In the genomic region with DNA sequence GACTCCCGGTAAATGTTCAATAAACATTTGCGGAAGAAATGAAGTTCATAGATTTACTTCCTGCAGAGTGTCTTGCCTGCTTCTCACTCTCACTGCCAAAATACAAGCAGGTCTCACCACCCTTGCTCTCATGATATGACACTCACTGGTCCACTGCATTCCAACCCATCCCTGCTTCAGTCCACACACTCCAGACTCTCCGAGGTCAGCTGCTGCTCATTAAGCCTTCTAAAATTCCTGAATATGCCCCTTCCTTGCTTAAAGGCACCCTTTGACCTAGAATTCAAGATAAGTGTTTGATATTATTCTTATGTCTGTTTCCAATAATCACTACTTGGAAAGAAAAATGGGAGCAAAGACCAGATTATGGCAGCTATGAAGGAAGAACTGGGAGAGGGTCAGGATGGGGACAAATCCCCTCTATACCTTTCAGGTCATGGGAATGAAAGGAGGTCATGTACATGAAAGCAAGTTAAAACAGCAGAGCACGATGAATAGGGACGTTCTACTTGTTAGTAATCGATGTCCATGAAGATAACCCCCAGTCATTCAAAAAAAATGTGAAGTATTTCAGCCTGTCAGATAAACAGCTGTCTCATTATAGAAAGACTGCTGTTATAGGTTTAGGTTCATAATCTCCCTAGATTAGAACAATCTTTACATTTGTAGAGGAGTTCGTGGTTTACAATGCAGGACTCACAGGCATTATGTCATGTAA, we compare ENCODE assay signal across 16 cellular contexts. TPM values are rescaled to one million over a fixed set of nuclear protein-coding genes. Genes with fewer than 3 reads are reported as not detected.
DNase-seq lines count a peak whose midpoint lies in the region; ATAC-seq and TF ChIP-seq lines count a peak whose summit lies in the region.
"Had no signal": no experiment of that assay in that cellular context is flagged by ENCODE, and none has a peak within 500 bp of the region (broad histone marks: within the 10 kb centered on the region; RNA-seq: fewer than 3 reads in every experiment).

No MANE protein-coding gene starts in this region.

- H3K36me3 ChIP-seq in RWPE2 (ENCODE audit: low read depth): no peaks in the 10 kb centered on the region
- H3K36me3 ChIP-seq in fibroblast of lung (ENCODE audit: control insufficient read depth, insufficient read depth, low read length): no peaks in the 10 kb centered on the region
- no peaks in the 10 kb centered on the region for H3K36me3 ChIP-seq in trophoblast cell (ENCODE audit: control insufficient read depth in 1 of 2, insufficient read depth in 2 of 2, low read length in 2 of 2)
- H3K36me3 ChIP-seq: ascending aorta had no signal

- no peak overlapping the region for H2BK12ac ChIP-seq in trophoblast cell (ENCODE audit: low read length)

- H3K4me2 ChIP-seq in fibroblast of lung (ENCODE audit: extremely low read depth, insufficient read depth, low read length) (peak overlapping the region; percentile 55), trophoblast cell (ENCODE audit: low read length) (peak overlapping the region; percentile 3)

- no peak overlapping the region for H3K14ac ChIP-seq in trophoblast cell (ENCODE audit: low read length)

- H3K27me3 ChIP-seq in RWPE2 (ENCODE audit: insufficient read depth, poor library complexity, severe bottlenecking): no peaks in the 10 kb centered on the region
- no peaks in the 10 kb centered on the region for H3K27me3 ChIP-seq in fibroblast of lung (ENCODE audit: control insufficient read depth, insufficient read depth, low read length)
- no peaks in the 10 kb centered on the region for H3K27me3 ChIP-seq in trophoblast cell (ENCODE audit: insufficient read depth, low read length)
- H3K27me3 ChIP-seq: ascending aorta had no signal

- ATAC-seq in RWPE2 (ENCODE audit: low read depth) (peak; percentile 22), HG03159 (IDR thresholded peaks at IDR 0.05; ENCODE audit: unreplicated experiment) (no peak), HG02588 (IDR thresholded peaks at IDR 0.05; ENCODE audit: unreplicated experiment) (no peak)

- no peak overlapping the region for H4K8ac ChIP-seq in trophoblast cell (ENCODE audit: low read depth, low read length)

- H4K20me1 ChIP-seq in fibroblast of lung (ENCODE audit: control insufficient read depth, extremely low read depth, insufficient read depth, low read length): no peaks in the 10 kb centered on the region

- no peak overlapping the region for H4K12ac ChIP-seq in trophoblast cell (ENCODE audit: low read depth, low read length)

- DNase-seq in ELR (ENCODE audit: low read depth) (peak; percentile 93), RWPE2 (ENCODE audit: low spot score) (no peak), fibroblast of lung (ENCODE audit: low read depth in 2 of 2) (peak in 1 of 2 donors; percentile 68), trophoblast cell (peak; percentile 44 to 94), lower leg skin (ENCODE audit: low spot score in 2 of 2) (no peak)
- DNase-seq in stimulated activated CD4-positive, alpha-beta T cell treated with anti-CD3 and anti-CD28 coated beads, Interleukin-4, amount 100 ng/mL, for 1 hour: no peak
- DNase-seq: activated effector memory CD4-positive, alpha-beta T cell treated with anti-CD3 and anti-CD28 coated beads, Interleukin-2, amount 50 U/mL, for 16 hours; effector CD8-positive, alpha-beta T cell; MV-4-11; NCI-H2171 treated with DMSO at 0.1 percent for 48 hours; posterior cingulate gyrus had no signal

- no peak overlapping the region for H2BK120ac ChIP-seq in trophoblast cell (ENCODE audit: insufficient read depth, low read length, poor library complexity)

- peak overlapping the region; percentile 86 for H3K27ac ChIP-seq in RWPE2 (ENCODE audit: poor library complexity, severe bottlenecking)
- peak overlapping the region; percentile 86 for H3K27ac ChIP-seq in fibroblast of lung (ENCODE audit: insufficient read depth, low read length)
- H3K27ac ChIP-seq in trophoblast cell (ENCODE audit: low read depth, low read length): peak overlapping the region; percentile 69
- H3K27ac ChIP-seq: SK-N-MC, VCaP had no signal

- H3K79me2 ChIP-seq in fibroblast of lung (ENCODE audit: control insufficient read depth, insufficient read depth, low read length) (no peaks in the 10 kb centered on the region), trophoblast cell (ENCODE audit: control insufficient read depth, insufficient read depth, low read length, poor library complexity) (no peaks in the 10 kb centered on the region)

- TF ChIP-seq POLR2A in lower leg skin (IDR thresholded peaks at IDR 0.05): no peak

- H3K4me1 ChIP-seq in RWPE2 (ENCODE audit: insufficient read depth, poor library complexity, severe bottlenecking): peaks cover 47% of the 10 kb centered on the region
- peaks cover 45% of the 10 kb centered on the region for H3K4me1 ChIP-seq in fibroblast of lung (ENCODE audit: control insufficient read depth, extremely low read depth, insufficient read depth, low read length)
- peaks cover 7 to 11% of the 10 kb centered on the region in 2 experiments for H3K4me1 ChIP-seq in trophoblast cell (ENCODE audit: control insufficient read depth in 1 of 2, insufficient read depth in 2 of 2, low read length in 2 of 2)

- H3K9me3 ChIP-seq in RWPE2 (ENCODE audit: severe bottlenecking) (peaks cover 1% of the 10 kb centered on the region), fibroblast of lung (ENCODE audit: control insufficient read depth, insufficient read depth, low read depth, low read length) (no peaks in the 10 kb centered on the region), trophoblast cell (ENCODE audit: insufficient read depth, low read depth, low read length) (no peaks in the 10 kb centered on the region)
- H3K9me3 ChIP-seq: ascending aorta had no signal

- H3K4me3 ChIP-seq in RWPE2 (ENCODE audit: severe bottlenecking) (no peak overlapping the region), fibroblast of lung (replicated peaks in 1 of 4; ENCODE audit: control extremely low read depth in 1 of 4, insufficient read depth in 1 of 4, low read depth in 3 of 4, low read length in 4 of 4) (no peak overlapping the region), trophoblast cell (ENCODE audit: low read depth, low read length) (no peak overlapping the region), lower leg skin (ENCODE audit: low read depth, poor library complexity, severe bottlenecking) (no peak overlapping the region)
- H3K4me3 ChIP-seq: ascending aorta, SK-N-MC had no signal

- H3K4ac ChIP-seq in trophoblast cell (ENCODE audit: low read depth, low read length): no peak overlapping the region

- no peak overlapping the region for H2AFZ ChIP-seq in fibroblast of lung (ENCODE audit: low read length)
- no peak overlapping the region for H2AFZ ChIP-seq in trophoblast cell (ENCODE audit: insufficient read depth, low read length, poor library complexity)

- no peak overlapping the region for H3K23ac ChIP-seq in trophoblast cell (ENCODE audit: low read length)

- peak overlapping the region; percentile 20 for H3K9ac ChIP-seq in fibroblast of lung (ENCODE audit: insufficient read depth, low read length)
- H3K9ac ChIP-seq in trophoblast cell (ENCODE audit: low read length): no peak overlapping the region

- intact Hi-C loops in lower leg skin (cut with DNase I; ENCODE audit: low total_unique reads): no loop called here

- no CpG with 5 or more reads among the region's 7 CpGs for WGBS in trophoblast cell (ENCODE audit: extremely low coverage, insufficient coverage, insufficient read length)
- 68 to 73% methylated on average over 7 of the region's 7 CpGs for WGBS in lower leg skin, 2 donors

- TF ChIP-seq CTCF in RWPE2 (IDR thresholded peaks at IDR 0.05; ENCODE audit: poor library complexity, severe bottlenecking): no peak
- TF ChIP-seq CTCF in fibroblast of lung (conservative IDR thresholded peaks at IDR 0.05 in 1 of 2, IDR thresholded peaks at IDR 0.05 in 1 of 2; ENCODE audit: low read depth in 1 of 2, low read length in 2 of 2): no peak
- no peak for TF ChIP-seq CTCF in lower leg skin (IDR thresholded peaks at IDR 0.05)

- no peak overlapping the region for H2BK5ac ChIP-seq in trophoblast cell (ENCODE audit: low read depth, low read length, poor library complexity)

- no peak overlapping the region for H4K91ac ChIP-seq in trophoblast cell (ENCODE audit: low read depth, low read length)

- no peak overlapping the region for H2AK5ac ChIP-seq in trophoblast cell (ENCODE audit: low read length)

- peaks cover 6% of the 10 kb centered on the region for H3K79me1 ChIP-seq in trophoblast cell (ENCODE audit: low read length)

- no peak overlapping the region for H3K18ac ChIP-seq in trophoblast cell (ENCODE audit: low read length)

RNA-seq across cellular contexts. Expression of a gene that starts 10.5 kb away (rescaled TPM):
- total RNA-seq in fibroblast of lung: 93.7 and 181 TPM in 2 replicates
- polyA plus RNA-seq in fibroblast of lung: 394 and 2,513 TPM in 2 replicates
- polyA plus RNA-seq in fibroblast of lung (2012): 225 and 1,654 TPM in 2 replicates
- 553 and 3,045 TPM in 2 replicates for polyA minus RNA-seq in fibroblast of lung (ENCODE audit: low replicate concordance)
- polyA plus RNA-seq in trophoblast cell (2013): 15.5 and 16.5 TPM in 2 replicates
- 1 to 10 TPM in 2 of 4 donors, under 1 TPM in 2; 0.17 to 3.0 (median 1.1) TPM for total RNA-seq in lower leg skin

Comparison
In these comparisons a context has a peak if more than half of its experiments do, and no peak if none do; other contexts are left out.
1. DNase-seq: peak in ELR (single experiment) and trophoblast cell (2 of 2); none in RWPE2 (single experiment), stimulated activated CD4-positive, alpha-beta T cell treated with anti-CD3 and anti-CD28 coated beads, Interleukin-4, amount 100 ng/mL, for 1 hour (single experiment) and lower leg skin (0 of 2).
2. RNA of a gene that starts 10.5 kb away (total RNA-seq): 93.7 to 181 TPM in fibroblast of lung; 0.17 to 3.0 TPM in lower leg skin; every median in the first group is over 10 times any median in the second.
3. Peak in every context shown above with its lines, with median percentiles within 50 percentile points of each other: H3K27ac ChIP-seq.